Comparison of ENCODE assay signal across 16 cellular contexts in genomic region chr15:78082106-78082742, GRCh38. TPM values are rescaled to one million over a fixed set of nuclear protein-coding genes. Genes with fewer than 3 reads are reported as not detected.
A peak's percentile ranks its signal among the peaks of the same experiment; 100 is the strongest.
DNase-seq lines count a peak whose midpoint lies in the region; ATAC-seq and TF ChIP-seq lines count a peak whose summit lies in the region.
"Had no signal": no experiment of that assay in that cellular context is flagged by ENCODE, and none has a peak within 500 bp of the region (broad histone marks: within the 10 kb centered on the region; RNA-seq: fewer than 3 reads in every experiment).

No MANE protein-coding gene starts in this region.

- H3K79me2 ChIP-seq in osteoblast (ENCODE audit: insufficient read depth, low read length) = peaks cover under 1% of the 10 kb centered on the region

- no peak overlapping the region for H3K4me3 ChIP-seq in osteoblast (ENCODE audit: insufficient read depth, low read length)
- H3K4me3 ChIP-seq: gastrocnemius medialis, suprapubic skin had no signal

- H3K4me1 ChIP-seq in foreskin keratinocyte = peaks cover 4% of the 10 kb centered on the region
- peaks cover 4% of the 10 kb centered on the region for H3K4me1 ChIP-seq in osteoblast (ENCODE audit: insufficient read depth, low read length)

- TF ChIP-seq POLR2A in erythroblast (IDR thresholded peaks at IDR 0.05; ENCODE audit: low read length) = no peak

- H3K27ac ChIP-seq in foreskin keratinocyte (no peak overlapping the region), osteoblast (ENCODE audit: low read depth, low read length) (no peak overlapping the region)
- H3K27ac ChIP-seq: gastrocnemius medialis, suprapubic skin had no signal

- H3K9me3 ChIP-seq in osteoblast (ENCODE audit: low read depth, low read length) = no peaks in the 10 kb centered on the region
- H3K9me3 ChIP-seq: gastrocnemius medialis, suprapubic skin had no signal

- ATAC-seq in foreskin keratinocyte = peak; percentile 83
- ATAC-seq in HG03378 (IDR thresholded peaks at IDR 0.05; ENCODE audit: unreplicated experiment) = no peak
- ATAC-seq: gastrocnemius medialis had no signal

- no peak for TF ChIP-seq CTCF in foreskin keratinocyte (conservative IDR thresholded peaks at IDR 0.05)
- TF ChIP-seq CTCF in osteoblast (IDR thresholded peaks at IDR 0.05; ENCODE audit: extremely low read depth, low read depth, low read length) = no peak

- H3K36me3 ChIP-seq in osteoblast (ENCODE audit: insufficient read depth, low read length) = no peaks in the 10 kb centered on the region
- H3K36me3 ChIP-seq: gastrocnemius medialis, suprapubic skin had no signal

- H4K20me1 ChIP-seq in osteoblast (ENCODE audit: insufficient read depth, low read length) = no peaks in the 10 kb centered on the region

- peak; percentile 30 for DNase-seq in ELR (ENCODE audit: low read depth)
- peak; percentile 47 for DNase-seq in NCI-H526 treated with DMSO at 0.1 percent for 48 hours (lab: John Stamatoyannopoulos, UW)
- DNase-seq in foreskin keratinocyte = peak in 1 of 2 donors; percentile 47
- DNase-seq in osteoblast (ENCODE audit: insufficient read length, low spot score, missing footprints) = peak; percentile 81
- DNase-seq in erythroblast (lab: John Stamatoyannopoulos, UW) = no peak
- no peak for DNase-seq in NCI-H510A (lab: John Stamatoyannopoulos, UW)
- DNase-seq: activated CD4-positive, alpha-beta T cell treated with anti-CD3 and anti-CD28 coated beads for 1 hour; dermis blood vessel endothelial cell; gastrocnemius medialis; left cardiac atrium; NCI-H1092; NCI-H510A treated with DMSO at 0.1 percent for 48 hours; stimulated activated CD4-positive, alpha-beta T cell treated with anti-CD3 and anti-CD28 coated beads, Interleukin-4, amount 100 ng/mL, for 4 hours had no signal

- H3K27me3 ChIP-seq in foreskin keratinocyte (no peaks in the 10 kb centered on the region), osteoblast (ENCODE audit: insufficient read depth, low read length) (no peaks in the 10 kb centered on the region)
- H3K27me3 ChIP-seq: gastrocnemius medialis, suprapubic skin had no signal

- H3K4me2 ChIP-seq in osteoblast (ENCODE audit: insufficient read depth, low read length) = no peak overlapping the region

- peak overlapping the region; percentile 50 for H2AFZ ChIP-seq in osteoblast (ENCODE audit: low read length)

RNA-seq across cellular contexts. Expression of gene TBC1D2B, which starts 4.7 kb away (rescaled TPM):
- 24.4 and 28.7 TPM in 2 replicates for total RNA-seq in foreskin keratinocyte
- 10.6 and 11.9 TPM in 2 replicates for polyA plus RNA-seq in foreskin keratinocyte
- 57.8 and 58.3 TPM in 2 replicates for total RNA-seq in osteoblast

RNA-seq across cellular contexts. Expression of gene SH2D7, which starts 10.1 kb away (rescaled TPM):
- total RNA-seq in foreskin keratinocyte (not detected in 2 replicates), osteoblast (not detected in 2 replicates)
- polyA plus RNA-seq in foreskin keratinocyte = not detected in 2 replicates
- total RNA-seq: dermis blood vessel endothelial cell, gastrocnemius medialis, left cardiac atrium, posterior vena cava, suprapubic skin had no signal

RNA-seq across cellular contexts. Expression of gene CIB2, which starts 49.0 kb away (rescaled TPM):
- total RNA-seq in foreskin keratinocyte (13.6 and 17.4 TPM in 2 replicates), osteoblast (1.5 and 2.2 TPM in 2 replicates)
- 18.8 and 25.2 TPM in 2 replicates for polyA plus RNA-seq in foreskin keratinocyte

Comparison
In these comparisons a context has a peak if more than half of its experiments do, and no peak if none do; other contexts are left out.
1. DNase-seq: peak in ELR (single experiment), NCI-H526 treated with DMSO at 0.1 percent for 48 hours (single experiment) and osteoblast (single experiment); none in erythroblast (0 of 2) and NCI-H510A (single experiment).